Comparison of ENCODE assay signal across 1 cellular context in the genomic region with DNA sequence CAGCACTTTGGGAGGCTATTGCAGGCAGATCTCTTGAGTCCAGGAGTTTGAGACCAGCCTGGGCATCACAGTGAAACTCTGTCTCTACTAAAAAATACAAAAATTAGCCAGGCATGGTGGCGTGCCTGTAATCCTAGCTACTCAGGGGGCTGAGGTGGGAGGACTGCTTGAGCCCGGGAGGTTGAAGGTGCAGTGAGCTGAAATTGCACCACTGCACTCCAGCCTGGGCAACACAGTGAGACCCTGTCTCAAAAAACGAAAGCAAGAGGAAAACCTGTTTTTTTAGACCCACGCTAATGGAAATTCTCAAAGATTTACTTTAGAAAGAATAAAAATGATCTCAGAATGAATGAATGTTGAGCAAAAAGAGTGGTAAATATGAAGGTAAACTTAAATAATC.
A peak's percentile ranks its signal among the peaks of the same experiment; 100 is the strongest.
TF ChIP-seq lines count a peak whose summit lies in the region.

No MANE protein-coding gene starts in this region.

TF ChIP-seq in HEK293, 187 proteins besides CTCF, POLR2A, EP300 and RAD21:
- TF ChIP-seq ZNF121 (tag by site-specific recombination; IDR thresholded peaks at IDR 0.05) = peak; percentile 97
- TF ChIP-seq ZNF140 (tag by site-specific recombination; IDR thresholded peaks at IDR 0.05) = 0 out of 2 replicates have a peak, but pooled peaks have one; percentile 21
